In genomic region chr5:67081259-67081658, GRCh38 we compare ENCODE assay signal across 17 cellular contexts.
DNase-seq lines count a peak whose midpoint lies in the region; ATAC-seq, FAIRE-seq and TF ChIP-seq lines count a peak whose summit lies in the region.
"Had no signal": no experiment of that assay in that cellular context is flagged by ENCODE, and none has a peak within 500 bp of the region (broad histone marks: within the 10 kb centered on the region; RNA-seq: fewer than 3 reads in every experiment).

No MANE protein-coding gene starts in this region.

- no peak for DNase-seq in GM12891 (ENCODE audit: insufficient read length, low spot score)
- DNase-seq in MV-4-11 (lab: John Stamatoyannopoulos, UW) = peak; percentile 87
- no peak for DNase-seq in OCI-LY7 (ENCODE audit: low spot score)
- no peak for DNase-seq in left colon
- no peak for DNase-seq in esophagus muscularis mucosa (ENCODE audit: extremely low spot score)
- DNase-seq in hippocampal formation (lab: John Stamatoyannopoulos, UW) = no peak
- DNase-seq in GM03348 (ENCODE audit: low spot score) = no peak
- DNase-seq: CD8-positive, alpha-beta memory T cell; DND-41; NCI-H1417 treated with DMSO at 0.1 percent for 48 hours; NCI-H1930; NCI-H2171; NCI-H446; NCI-H526 treated with DMSO at 0.1 percent for 48 hours had no signal

- peak; percentile 72 for ATAC-seq in left colon

- H3K9me2 ChIP-seq in OCI-LY7 (ENCODE audit: insufficient read depth, low read length) = no peaks in the 10 kb centered on the region

- no peaks in the 10 kb centered on the region for H3K9me3 ChIP-seq in OCI-LY7 (ENCODE audit: low read length)
- H3K9me3 ChIP-seq in esophagus muscularis mucosa = no peaks in the 10 kb centered on the region
- H3K9me3 ChIP-seq: BLaER1, HAP-1 had no signal

- CTCF ChIA-PET in OCI-LY7 (lab: Charles Lee; ENCODE audit: unreplicated experiment) = no interaction called here

- intact Hi-C loops in OCI-LY7 (cut with micrococcal nuclease; ENCODE audit: unreplicated experiment) (no loop called here), left colon (cut with DNase I, micrococcal nuclease) (no loop called here), esophagus muscularis mucosa (cut with DNase I) (no loop called here)

- H3K27me3 ChIP-seq in esophagus muscularis mucosa = no peaks in the 10 kb centered on the region
- H3K27me3 ChIP-seq: BLaER1 had no signal

- no peak overlapping the region for H3K27ac ChIP-seq in OCI-LY7 (ENCODE audit: low read depth, low read length, poor library complexity, severe bottlenecking)
- H3K27ac ChIP-seq in esophagus muscularis mucosa (replicated peaks in 1 of 4) = no peak overlapping the region
- H3K27ac ChIP-seq: BLaER1 had no signal

- 83% methylated on average over 2 of the region's 2 CpGs for WGBS in esophagus muscularis mucosa

- H3K36me3 ChIP-seq in OCI-LY7 (ENCODE audit: insufficient read depth, low read length) = no peaks in the 10 kb centered on the region
- no peaks in the 10 kb centered on the region for H3K36me3 ChIP-seq in esophagus muscularis mucosa
- H3K36me3 ChIP-seq: BLaER1, HAP-1 had no signal

- 0 out of 2 replicates have a peak overlapping the region, but pooled peaks have one; percentile 21 for H2AFZ ChIP-seq in OCI-LY7 (ENCODE audit: low read length)

- no TSS peak for BruUV-seq in OCI-LY7 (replicated peaks; lab: Mats Ljungman, UMichigan)

- H3K4me1 ChIP-seq in OCI-LY7 (ENCODE audit: insufficient read depth, low read length, poor library complexity, severe bottlenecking) (no peaks in the 10 kb centered on the region), esophagus muscularis mucosa (peaks cover 5 to 34% (median 15%) of the 10 kb centered on the region in 4 donors)
- H3K4me1 ChIP-seq: BLaER1, HAP-1 had no signal

- no peak overlapping the region for H3K4me3 ChIP-seq in OCI-LY7 (ENCODE audit: low read depth, low read length, poor library complexity, severe bottlenecking)
- no peak overlapping the region for H3K4me3 ChIP-seq in esophagus muscularis mucosa
- H3K4me3 ChIP-seq: BLaER1, HAP-1 had no signal

- H3K79me2 ChIP-seq in OCI-LY7 (ENCODE audit: insufficient read depth, low read depth, low read length) = no peaks in the 10 kb centered on the region

- no peak overlapping the region for H3K4me2 ChIP-seq in OCI-LY7 (ENCODE audit: low read length)
- H3K4me2 ChIP-seq: BLaER1 had no signal

- POLR2A ChIA-PET in OCI-LY7 (lab: Charles Lee) = interaction anchor here (0.6 to 1.0 kb wide), 2 partner anchors 21 to 1292 kb away, joined by 3 to 4 read pairs; no protein-coding TSS in a partner anchor

- no peak for TF ChIP-seq EP300 in esophagus muscularis mucosa (IDR thresholded peaks at IDR 0.05)

- no peak for FAIRE-seq in GM12891 (lab: Jason Lieb, UNC)
- FAIRE-seq: D721Med had no signal

- TF ChIP-seq CTCF in OCI-LY7 (conservative IDR thresholded peaks at IDR 0.05; ENCODE audit: low read length) (no peak), esophagus muscularis mucosa (IDR thresholded peaks at IDR 0.05) (no peak)

- no peak for TF ChIP-seq POLR2A in GM12891 (IDR thresholded peaks at IDR 0.05; ENCODE audit: low read depth, low read length)
- TF ChIP-seq POLR2A in esophagus muscularis mucosa (IDR thresholded peaks at IDR 0.05; ENCODE audit: low read depth) = no peak

- H4K20me1 ChIP-seq in OCI-LY7 (ENCODE audit: insufficient read depth, low read length) = no peaks in the 10 kb centered on the region
- H4K20me1 ChIP-seq: BLaER1 had no signal

TF ChIP-seq in GM12891, 5 proteins besides CTCF, POLR2A, EP300 and RAD21:
- TF ChIP-seq POU2F2 (IDR thresholded peaks at IDR 0.05; ENCODE audit: low read depth, low read length) = no peak
- TF ChIP-seq SPI1 (IDR thresholded peaks at IDR 0.05; ENCODE audit: low read depth, low read length) = peak; percentile 41; the same call in 1 of the 2 replicates
- no peak for TF ChIP-seq POLR2AphosphoS5 (IDR thresholded peaks at IDR 0.05; ENCODE audit: low read depth, low read length)
- TF ChIP-seq TAF1 (IDR thresholded peaks at IDR 0.05; ENCODE audit: low read depth, low read length) = no peak
- no peak for TF ChIP-seq PAX5 (IDR thresholded peaks at IDR 0.05; ENCODE audit: insufficient read depth, low read length, severe bottlenecking)
